20 cellular contexts compared by ENCODE assay signal in the genomic region with DNA sequence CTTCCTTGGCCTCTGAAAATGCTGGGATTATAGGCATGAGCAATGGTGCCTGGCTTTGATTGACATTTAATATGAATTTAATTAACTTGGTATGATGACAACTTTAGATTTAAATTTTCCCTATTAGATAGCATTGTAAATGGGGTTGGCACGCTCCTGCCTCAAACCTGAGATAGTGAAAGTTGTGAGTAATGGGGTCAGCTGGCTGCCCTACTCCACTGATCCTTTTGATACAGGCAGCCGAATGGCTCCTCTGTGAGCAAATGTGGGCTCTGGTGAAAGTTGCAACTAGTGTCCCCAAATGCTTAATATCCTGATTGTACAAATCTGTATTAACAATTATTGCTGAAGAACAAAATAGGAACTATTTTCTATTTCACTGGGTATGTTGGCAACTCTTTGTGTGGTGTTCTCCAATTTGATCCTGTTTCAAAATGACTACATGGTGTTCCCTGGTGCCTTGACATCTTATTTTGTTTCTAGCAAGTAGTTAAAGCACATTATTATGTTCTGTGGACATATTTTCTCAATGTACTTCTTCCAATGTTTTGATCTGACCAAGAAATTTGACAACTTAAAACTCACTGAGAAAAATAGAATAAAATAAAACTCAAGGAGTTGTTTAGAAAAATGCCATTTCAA.
DNase-seq lines count a peak whose midpoint lies in the region; ATAC-seq and TF ChIP-seq lines count a peak whose summit lies in the region.
"Had no signal": no experiment of that assay in that cellular context is flagged by ENCODE, and none has a peak within 500 bp of the region (broad histone marks: within the 10 kb centered on the region; RNA-seq: fewer than 3 reads in every experiment).

No MANE protein-coding gene starts in this region.

- no peak for TF ChIP-seq RAD21 in IMR-90 (IDR thresholded peaks at IDR 0.05; ENCODE audit: low read length)

- DNase-seq in IMR-90 (no peak), esophagus muscularis mucosa (ENCODE audit: extremely low spot score) (no peak), osteocyte (ENCODE audit: extremely low spot score, unreplicated experiment) (no peak), NCI-H2107 treated with DMSO at 0.1 percent for 48 hours (lab: John Stamatoyannopoulos, UW; ENCODE audit: unreplicated experiment) (no peak), cerebellar nuclear complex (lab: John Stamatoyannopoulos, UW) (no peak)
- no peak for DNase-seq in activated CD8-positive, alpha-beta memory T cell treated with anti-CD3 and anti-CD28 coated beads for 24 hours
- DNase-seq: AML-193; Caco-2; CD4-positive, alpha-beta T cell; DMS79; GDM1; GOT3; H7; HFFc6 had no signal

- no peak overlapping the region for H3K56ac ChIP-seq in IMR-90 (ENCODE audit: extremely low read depth, insufficient read depth, low read length)

- no peak for TF ChIP-seq POLR2A in IMR-90 (IDR thresholded peaks at IDR 0.05; ENCODE audit: low read depth, low read length)
- no peak for TF ChIP-seq POLR2A in esophagus muscularis mucosa (IDR thresholded peaks at IDR 0.05; ENCODE audit: low read depth)

- H2BK20ac ChIP-seq in IMR-90 (ENCODE audit: low read depth, low read length) = no peak overlapping the region

- H3K4me1 Mint-ChIP-seq in osteocyte (ENCODE audit: unreplicated experiment) = peaks cover 63% of the 10 kb centered on the region

- H3K9me3 ChIP-seq in IMR-90 (ENCODE audit: control insufficient read depth, insufficient read depth, low read length) (no peaks in the 10 kb centered on the region), esophagus muscularis mucosa (no peaks in the 10 kb centered on the region), subcutaneous abdominal adipose tissue (ENCODE audit: control insufficient read depth in 5 of 5, low read length in 5 of 5) (no peaks in the 10 kb centered on the region)
- H3K9me3 ChIP-seq: A549, Caco-2 had no signal

- WGBS in IMR-90 (ENCODE audit: extremely low coverage in 2 of 2, insufficient read length in 1 of 2), 2 experiments = no CpG with 5 or more reads among the region's 2 CpGs
- WGBS in esophagus muscularis mucosa = 38% methylated on average over 2 of the region's 2 CpGs

- H3K4ac ChIP-seq in IMR-90 (ENCODE audit: low read depth, low read length) = no peak overlapping the region

- H3K9me1 ChIP-seq in IMR-90 (ENCODE audit: insufficient read depth, low read length) = peaks cover 12% of the 10 kb centered on the region

- POLR2A ChIA-PET in IMR-90 (lab: Charles Lee; ENCODE audit: unreplicated experiment) = no interaction called here

- H3K4me3 Mint-ChIP-seq in osteocyte (ENCODE audit: unreplicated experiment) = no peak overlapping the region
- H3K4me3 Mint-ChIP-seq: CD4-positive, alpha-beta T cell; HFFc6 had no signal

- H2AK5ac ChIP-seq in IMR-90 (ENCODE audit: low read depth, low read length) = 0 out of 2 replicates have a peak overlapping the region, but pooled peaks have one; percentile 8

- no peak overlapping the region for H4K5ac ChIP-seq in IMR-90 (ENCODE audit: low read depth, low read length)

- TF ChIP-seq EP300 in esophagus muscularis mucosa (IDR thresholded peaks at IDR 0.05) = no peak

- peaks cover 81% of the 10 kb centered on the region for H3K36me3 Mint-ChIP-seq in osteocyte (ENCODE audit: unreplicated experiment)

- peak overlapping the region in 1 of 2 experiments; percentile 16; a peak in 1 of 4 replicates for H4K8ac ChIP-seq in IMR-90 (ENCODE audit: low read depth in 2 of 2, low read length in 2 of 2)

- no peak overlapping the region for H2AFZ ChIP-seq in IMR-90 (replicated peaks; ENCODE audit: low read length, poor library complexity)

- H3K79me1 ChIP-seq in IMR-90 (ENCODE audit: low read depth in 1 of 2, low read length in 2 of 2) = peaks cover 21 to 36% of the 10 kb centered on the region in 2 experiments

- peak overlapping the region; percentile 28 for H2BK5ac ChIP-seq in IMR-90 (ENCODE audit: low read depth, low read length, poor library complexity, severe bottlenecking)

- no peak overlapping the region for H3K4me2 ChIP-seq in IMR-90 (ENCODE audit: low read depth, low read length)
- H3K4me2 ChIP-seq: A549 had no signal

- dilution Hi-C loops in IMR-90 (cut with HindIII; ENCODE audit: low sequenced_read_pairs, unreplicated experiment) = no loop called here

- no TSS peak for BruUV-seq in IMR-90 (replicated peaks; lab: Mats Ljungman, UMichigan)

- no peak overlapping the region for H2BK15ac ChIP-seq in IMR-90 (ENCODE audit: low read depth, low read length)

- intact Hi-C loops in IMR-90 (cut with micrococcal nuclease) = no loop called here
- intact Hi-C loops in esophagus muscularis mucosa (cut with DNase I) = no loop called here

- H3K4me3 ChIP-seq in IMR-90 (ENCODE audit: insufficient read depth, low read depth, low read length) (no peak overlapping the region), esophagus muscularis mucosa (no peak overlapping the region), subcutaneous abdominal adipose tissue (ENCODE audit: low read depth in 1 of 5, low read length in 5 of 5) (no peak overlapping the region)
- H3K4me3 ChIP-seq: A549 had no signal

- H2AK9ac ChIP-seq in IMR-90 (replicated peaks; ENCODE audit: low read depth, low read length, poor library complexity) = no peak overlapping the region

- peak overlapping the region; percentile 54 for H3K27ac Mint-ChIP-seq in osteocyte (ENCODE audit: unreplicated experiment)
- H3K27ac Mint-ChIP-seq: CD4-positive, alpha-beta T cell; HFFc6 had no signal

- H3K4me1 ChIP-seq in IMR-90 (ENCODE audit: control insufficient read depth, insufficient read depth, low read length) (peaks cover 4% of the 10 kb centered on the region), esophagus muscularis mucosa (peaks cover 0 to 55% (median 44%) of the 10 kb centered on the region in 4 donors), subcutaneous abdominal adipose tissue (ENCODE audit: control insufficient read depth in 5 of 5, insufficient read depth in 5 of 5, low read length in 5 of 5) (peaks cover 0 to 28% (median 5%) of the 10 kb centered on the region in 5 donors)
- H3K4me1 ChIP-seq: A549 had no signal

- H3K9ac ChIP-seq in IMR-90 (ENCODE audit: low read depth, low read length) = no peak overlapping the region
- peak overlapping the region in 1 of 5 donors; percentile 8 for H3K9ac ChIP-seq in subcutaneous abdominal adipose tissue (ENCODE audit: low read length in 5 of 5)

- H3K36me3 ChIP-seq in IMR-90 (ENCODE audit: control insufficient read depth, insufficient read depth, low read length) = peaks cover 37% of the 10 kb centered on the region
- H3K36me3 ChIP-seq in esophagus muscularis mucosa = peaks cover 0 to 29% (median 3%) of the 10 kb centered on the region in 4 donors
- H3K36me3 ChIP-seq in subcutaneous abdominal adipose tissue (ENCODE audit: control insufficient read depth in 5 of 5, insufficient read depth in 5 of 5, low read length in 5 of 5) = peaks cover 4 to 34% (median 10%) of the 10 kb centered on the region in 5 donors

- CTCF ChIA-PET in IMR-90 (lab: Yijun Ruan, JAX) = no interaction called here

- H3K9me3 Mint-ChIP-seq in osteocyte (ENCODE audit: unreplicated experiment) = no peaks in the 10 kb centered on the region
- H3K9me3 Mint-ChIP-seq: CD4-positive, alpha-beta T cell; HFFc6 had no signal

- H3K27ac ChIP-seq in IMR-90 (ENCODE audit: insufficient read depth, low read length) (peak overlapping the region; percentile 45; the same call in 1 of the 2 replicates), esophagus muscularis mucosa (replicated peaks in 1 of 4) (peak overlapping the region; percentile 68 to 77 (median 73)), subcutaneous abdominal adipose tissue (ENCODE audit: low read depth, low read length) (peak overlapping the region; percentile 73)
- H3K27ac ChIP-seq: 22Rv1, A549, C4-2B, HL-60 had no signal

- no peak for ATAC-seq in IMR-90 (ENCODE audit: low read depth)
- ATAC-seq: A549, HCT116 had no signal

- H3K27me3 Mint-ChIP-seq in osteocyte (ENCODE audit: unreplicated experiment) = no peaks in the 10 kb centered on the region

- peak overlapping the region; percentile 8; the same call in 1 of the 2 replicates for H2BK120ac ChIP-seq in IMR-90 (ENCODE audit: low read depth, low read length)

- H3K14ac ChIP-seq in IMR-90 (replicated peaks; ENCODE audit: low read depth, low read length) = no peak overlapping the region; the same call in 1 of the 2 replicates

- in situ Hi-C loops in IMR-90 (cut with MboI; ENCODE audit: low sequenced_read_pairs) = no loop called here

- TF ChIP-seq CTCF in IMR-90 (conservative IDR thresholded peaks at IDR 0.05; ENCODE audit: low read depth, low read length) (no peak), esophagus muscularis mucosa (IDR thresholded peaks at IDR 0.05) (no peak), osteocyte (IDR thresholded peaks at IDR 0.05) (no peak)

- no peaks in the 10 kb centered on the region for H4K20me1 ChIP-seq in IMR-90 (ENCODE audit: insufficient read depth, low read length)

- no peaks in the 10 kb centered on the region for H3K27me3 ChIP-seq in IMR-90 (ENCODE audit: control insufficient read depth, insufficient read depth, low read length)
- H3K27me3 ChIP-seq in esophagus muscularis mucosa = no peaks in the 10 kb centered on the region
- no peaks in the 10 kb centered on the region for H3K27me3 ChIP-seq in subcutaneous abdominal adipose tissue (ENCODE audit: control insufficient read depth in 5 of 5, insufficient read depth in 4 of 5, low read length in 5 of 5)

- no peak overlapping the region; the same call in 1 of the 2 replicates for H3K23ac ChIP-seq in IMR-90 (ENCODE audit: low read depth, low read length)

- peak overlapping the region; percentile 28; the same call in 1 of the 2 replicates for H4K91ac ChIP-seq in IMR-90 (ENCODE audit: insufficient read depth, low read depth, low read length)

- no peak overlapping the region for H3K18ac ChIP-seq in IMR-90 (ENCODE audit: low read depth, low read length)

TF ChIP-seq in IMR-90, 13 proteins besides CTCF, POLR2A, EP300 and RAD21 (continues in another document):
- no peak for TF ChIP-seq CEBPB (IDR thresholded peaks at IDR 0.05; ENCODE audit: low read depth, low read length)
- TF ChIP-seq CHD1 (IDR thresholded peaks at IDR 0.05; ENCODE audit: low read depth, low read length) = no peak
- no peak for TF ChIP-seq MAFK (IDR thresholded peaks at IDR 0.05; ENCODE audit: low read depth, low read length)
- TF ChIP-seq MXI1 (IDR thresholded peaks at IDR 0.05; ENCODE audit: borderline replicate concordance, low read depth, low read length) = no peak
- TF ChIP-seq MAZ (IDR thresholded peaks at IDR 0.05; ENCODE audit: borderline replicate concordance, low read depth, low read length) = no peak
- no peak for TF ChIP-seq ELK1 (IDR thresholded peaks at IDR 0.05; ENCODE audit: borderline replicate concordance, low read depth, low read length)
- no peak for TF ChIP-seq NFE2L2 (IDR thresholded peaks at IDR 0.05; ENCODE audit: low read depth, low read length)
